ENCODE assay signal across 8 cellular contexts in the genomic region with DNA sequence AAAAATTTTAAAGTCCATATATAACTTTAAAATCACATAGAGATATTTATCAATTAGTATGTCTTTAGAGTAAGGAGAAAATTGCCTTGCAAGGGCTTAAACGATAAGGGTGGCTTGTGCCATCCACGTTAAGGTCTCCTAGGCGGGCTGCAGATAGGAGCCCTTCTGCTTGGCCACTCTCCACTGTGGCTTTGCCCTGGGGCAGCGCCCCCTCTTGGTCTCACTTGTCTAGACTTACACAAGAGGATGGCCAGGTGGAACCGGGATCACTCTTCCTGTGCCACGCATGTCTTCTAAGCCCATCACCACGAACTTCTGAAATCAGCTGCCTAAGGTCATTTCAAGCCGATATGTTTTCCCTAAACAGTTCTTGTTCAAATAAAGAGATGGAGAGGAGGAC. TPM values are rescaled to one million over a fixed set of nuclear protein-coding genes. Genes with fewer than 3 reads are reported as not detected.
DNase-seq lines count a peak whose midpoint lies in the region; ATAC-seq and TF ChIP-seq lines count a peak whose summit lies in the region.

No MANE protein-coding gene starts in this region.

- no peak overlapping the region for H2AFZ ChIP-seq in DND-41 (ENCODE audit: low read depth, low read length)

- H3K36me3 ChIP-seq in DND-41 (ENCODE audit: insufficient read depth, low read length) = peaks cover 54% of the 10 kb centered on the region

- DNase-seq in DND-41 = peak; percentile 39
- DNase-seq in RPMI8226 = peak; percentile 44
- DNase-seq in epithelial cell of proximal tubule (ENCODE audit: low read depth) = no peak
- DNase-seq in GOT3 (lab: John Stamatoyannopoulos, UW) = no peak
- no peak for DNase-seq in kidney glomerular epithelial cell (lab: John Stamatoyannopoulos, UW)

- peaks cover 34% of the 10 kb centered on the region for H3K79me2 ChIP-seq in DND-41 (ENCODE audit: insufficient read depth, low read length)

- H3K9ac ChIP-seq in DND-41 (ENCODE audit: low read depth, low read length) = no peak overlapping the region

- no peak overlapping the region for H3K4me2 ChIP-seq in DND-41 (ENCODE audit: insufficient read depth, low read length)

- ATAC-seq in DND-41 (ENCODE audit: insufficient read depth, low read depth) (no peak), GM19452 (IDR thresholded peaks at IDR 0.05; ENCODE audit: unreplicated experiment) (no peak), HG02938 (IDR thresholded peaks at IDR 0.05; ENCODE audit: unreplicated experiment) (no peak)

- H3K4me3 ChIP-seq in DND-41 (ENCODE audit: low read depth in 1 of 2, low read length in 2 of 2) (no peak overlapping the region), epithelial cell of proximal tubule (ENCODE audit: low read depth, low read length) (no peak overlapping the region)

- no peaks in the 10 kb centered on the region for H3K9me3 ChIP-seq in DND-41 (ENCODE audit: insufficient read depth, low read length, severe bottlenecking)

- H4K20me1 ChIP-seq in DND-41 (ENCODE audit: insufficient read depth, low read length) = peaks cover 27% of the 10 kb centered on the region

- H3K27me3 ChIP-seq in DND-41 (ENCODE audit: insufficient read depth, low read length, poor library complexity) = no peaks in the 10 kb centered on the region

- no peak overlapping the region for H3K27ac ChIP-seq in 22Rv1
- no peak overlapping the region for H3K27ac ChIP-seq in DND-41 (ENCODE audit: low read length)

- TF ChIP-seq CTCF in 22Rv1 (IDR thresholded peaks at IDR 0.05) (peak; percentile 52), DND-41 (IDR thresholded peaks at IDR 0.05; ENCODE audit: borderline replicate concordance, extremely low read depth, low read length, poor library complexity, severe bottlenecking) (peak; percentile 51), epithelial cell of proximal tubule (conservative IDR thresholded peaks at IDR 0.05; ENCODE audit: low read depth, low read length) (peak; percentile 41)

- peaks cover 22% of the 10 kb centered on the region for H3K4me1 ChIP-seq in DND-41 (ENCODE audit: insufficient read depth, low read length)

RNA-seq across cellular contexts. Expression of gene FPGS, which starts 2.9 kb away (rescaled TPM):
- 104 and 132 TPM in 2 replicates for total RNA-seq in epithelial cell of proximal tubule

RNA-seq across cellular contexts. Expression of gene CDK9, which starts 19.8 kb away (rescaled TPM):
- total RNA-seq in epithelial cell of proximal tubule = 28.4 and 29.5 TPM in 2 replicates

RNA-seq across cellular contexts. Expression of gene SH2D3C, which starts 27.2 kb away (rescaled TPM):
- total RNA-seq in epithelial cell of proximal tubule = not detected in 2 replicates

RNA-seq across cellular contexts. Expression of gene ENG, which starts 48.8 kb away (rescaled TPM):
- 5.0 and 10.6 TPM in 2 replicates for total RNA-seq in epithelial cell of proximal tubule

Comparison
In these comparisons a context has a peak if more than half of its experiments do, and no peak if none do; other contexts are left out.
1. DNase-seq: peak in DND-41 (single experiment) and RPMI8226 (single experiment); none in epithelial cell of proximal tubule (single experiment), GOT3 (single experiment) and kidney glomerular epithelial cell (single experiment).
2. Peak in every context shown above with its lines, with median percentiles within 50 percentile points of each other: CTCF ChIP-seq.